Comparison of ENCODE assay signal across 1 cellular context in the genomic region with DNA sequence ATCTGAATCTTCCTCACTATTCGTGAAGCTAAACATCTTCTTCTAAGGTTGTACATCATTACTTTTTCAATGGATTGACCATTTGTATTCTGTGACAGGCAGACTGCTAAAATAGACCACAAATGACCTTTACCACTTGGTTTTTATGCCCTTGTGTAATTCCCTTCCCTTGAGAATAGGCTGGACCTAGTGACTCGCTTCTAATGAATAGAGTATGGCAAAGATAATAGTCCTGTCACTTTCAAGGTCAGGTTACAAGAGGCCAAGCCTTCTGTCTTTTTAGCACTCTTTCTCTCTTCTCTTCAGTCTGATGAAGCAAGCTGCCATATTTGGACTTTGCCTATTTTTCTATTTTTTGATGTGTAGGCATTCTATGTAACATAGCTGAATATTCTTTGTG.
TF ChIP-seq lines count a peak whose summit lies in the region.

No MANE protein-coding gene starts in this region.

TF ChIP-seq in IMR-90, 13 proteins besides CTCF, POLR2A, EP300 and RAD21 (continued from another document):
- TF ChIP-seq ELK1 (IDR thresholded peaks at IDR 0.05; ENCODE audit: borderline replicate concordance, low read depth, low read length), result no peak
- TF ChIP-seq SMC3 (IDR thresholded peaks at IDR 0.05; ENCODE audit: low read depth, low read length), result no peak
